Comparison of ENCODE assay signal across 8 cellular contexts in genomic region chr19:50376166-50377050, GRCh38. TPM values are rescaled to one million over a fixed set of nuclear protein-coding genes. Genes with fewer than 3 reads are reported as not detected.
DNase-seq lines count a peak whose midpoint lies in the region; ATAC-seq lines count a peak whose summit lies in the region.

NR1H2 (plus strand) TSS chr19:50376457; CDS start chr19:50377606, 1,149 bp downstream.

- no peaks in the 10 kb centered on the region for H3K27me3 ChIP-seq in CD4-positive, alpha-beta memory T cell (ENCODE audit: insufficient read depth, low read length)

- no peaks in the 10 kb centered on the region for H3K9me3 ChIP-seq in CD4-positive, alpha-beta memory T cell (ENCODE audit: control insufficient read depth in 1 of 2, low read length in 2 of 2)

- no peaks in the 10 kb centered on the region for H3K27me3 Mint-ChIP-seq in CD4-positive, alpha-beta memory T cell
- no peaks in the 10 kb centered on the region for H3K27me3 Mint-ChIP-seq in effector memory CD8-positive, alpha-beta T cell

- POLR2A ChIA-PET in CD4-positive, alpha-beta memory T cell (lab: Charles Lee; ENCODE audit: partially characterized antibody), result interaction anchor here (1.1 to 2.0 kb wide), 5 partner anchors 8 to 428 kb away, joined by 5 to 46 read pairs (median 10); partner anchors contain the start of genes JOSD2 and POLD1
- POLR2A ChIA-PET in activated CD8-positive, alpha-beta memory T cell treated with anti-CD3 and anti-CD28 coated beads for 36 hours (lab: Charles Lee), result interaction anchor here (0.8 to 2.1 kb wide), 5 partner anchors 8 to 135 kb away, joined by 3 to 6 read pairs (median 4); partner anchors contain the start of gene JOSD2

- H3K36me3 ChIP-seq in CD4-positive, alpha-beta memory T cell (ENCODE audit: insufficient read depth, low read length), result peaks cover 41% of the 10 kb centered on the region

- CTCF ChIA-PET in CD4-positive, alpha-beta memory T cell (lab: Charles Lee; ENCODE audit: partially characterized antibody), result interaction anchor here (0.8 to 1.9 kb wide), 4 partner anchors 10 to 43 kb away, joined by 3 to 11 read pairs (median 5); partner anchors contain the start of gene NAPSA
- CTCF ChIA-PET in activated CD8-positive, alpha-beta memory T cell treated with anti-CD3 and anti-CD28 coated beads for 36 hours (lab: Charles Lee), result interaction anchor here (0.9 to 2.4 kb wide), 4 partner anchors 8 to 19 kb away, joined by 3 to 12 read pairs (median 6); partner anchors contain the start of gene POLD1

- peak; percentile 95 to 96 (median 96) for DNase-seq in CD4-positive, alpha-beta memory T cell
- peak; percentile 99 for DNase-seq in HT-29 (ENCODE audit: low spot score)
- peak; percentile 90 to 97 for DNase-seq in NOMO-1 (lab: John Stamatoyannopoulos, UW; ENCODE audit: unreplicated experiment in 2 of 2)
- peak; percentile 95 to 97 (median 96) for DNase-seq in effector memory CD8-positive, alpha-beta T cell
- DNase-seq in medulla oblongata (ENCODE audit: extremely low spot score), result peak; percentile 99
- peak; percentile 93 for DNase-seq in stimulated activated CD8-positive, alpha-beta memory T cell treated with anti-CD3 and anti-CD28 coated beads, Interleukin-12 subunit alpha, Interleukin-12 subunit beta, amount 100 ng/mL, for 1 hour (ENCODE audit: low read depth)

- peaks cover 14% of the 10 kb centered on the region for H3K4me1 ChIP-seq in CD4-positive, alpha-beta memory T cell (ENCODE audit: insufficient read depth, low read length)

- intact Hi-C loops in CD4-positive, alpha-beta memory T cell (cut with micrococcal nuclease), result loop anchor here (1.0 kb wide), 4 partner anchors 8 to 428 kb away; partner anchors contain the start of genes EMC10, GARIN5A and POLD1

- H3K4me1 Mint-ChIP-seq in CD4-positive, alpha-beta memory T cell, result peaks cover 7 to 26% (median 14%) of the 10 kb centered on the region in 4 donors
- peaks cover 17 to 26% of the 10 kb centered on the region in 2 donors for H3K4me1 Mint-ChIP-seq in effector memory CD8-positive, alpha-beta T cell (ENCODE audit: low read depth in 2 of 2)

- H3K36me3 Mint-ChIP-seq in CD4-positive, alpha-beta memory T cell, result peaks cover 26 to 37% of the 10 kb centered on the region in 2 donors
- H3K36me3 Mint-ChIP-seq in effector memory CD8-positive, alpha-beta T cell (ENCODE audit: insufficient read depth), result peaks cover 44% of the 10 kb centered on the region

- H3K9me3 Mint-ChIP-seq in CD4-positive, alpha-beta memory T cell, result peaks cover 0 to 6% (median 0%) of the 10 kb centered on the region in 8 donors
- no peaks in the 10 kb centered on the region for H3K9me3 Mint-ChIP-seq in effector memory CD8-positive, alpha-beta T cell

- peak within 1 kb of the TSS; percentile 87 to 98 (median 96) for H3K4me3 Mint-ChIP-seq in CD4-positive, alpha-beta memory T cell
- peak within 1 kb of the TSS; percentile 94 to 98 for H3K4me3 Mint-ChIP-seq in effector memory CD8-positive, alpha-beta T cell

- peak within 1 kb of the TSS; percentile 100 for H3K27ac ChIP-seq in CD4-positive, alpha-beta memory T cell (ENCODE audit: low read depth, low read length)

- peak; percentile 75 for ATAC-seq in GM19467 (IDR thresholded peaks at IDR 0.05; ENCODE audit: unreplicated experiment)
- ATAC-seq in effector memory CD8-positive, alpha-beta T cell (replicated peaks), result peak; percentile 86

- H3K4me3 ChIP-seq in CD4-positive, alpha-beta memory T cell (ENCODE audit: low read length in 2 of 2), result peak within 1 kb of the TSS; percentile 94 to 97

- peak within 1 kb of the TSS; percentile 94 to 100 (median 100) for H3K27ac Mint-ChIP-seq in CD4-positive, alpha-beta memory T cell
- H3K27ac Mint-ChIP-seq in effector memory CD8-positive, alpha-beta T cell, result peak within 1 kb of the TSS; percentile 99

RNA-seq across cellular contexts. Expression of gene NR1H2, which starts in this region (rescaled TPM):
- 100 to 1,000 TPM; 103 to 109 TPM for total RNA-seq in CD4-positive, alpha-beta memory T cell
- 10 to 100 TPM; 86.9 to 88.0 TPM for polyA plus RNA-seq in CD4-positive, alpha-beta memory T cell
- 111 and 113 TPM in 2 replicates for total RNA-seq in HT-29 (2014; rRNA removed; shearing (Covaris generic))
- total RNA-seq in activated CD8-positive, alpha-beta memory T cell treated with anti-CD3 and anti-CD28 coated beads for 36 hours, result 10 to 100 TPM; 67.4 to 70.9 TPM

Comparison
In these comparisons a context has a peak if more than half of its experiments do, and no peak if none do; other contexts are left out.
1. Peak in every context shown above with its lines: DNase-seq, ATAC-seq, H3K4me3 ChIP-seq and H3K27ac ChIP-seq.